16 cellular contexts compared by ENCODE assay signal in the genomic region with DNA sequence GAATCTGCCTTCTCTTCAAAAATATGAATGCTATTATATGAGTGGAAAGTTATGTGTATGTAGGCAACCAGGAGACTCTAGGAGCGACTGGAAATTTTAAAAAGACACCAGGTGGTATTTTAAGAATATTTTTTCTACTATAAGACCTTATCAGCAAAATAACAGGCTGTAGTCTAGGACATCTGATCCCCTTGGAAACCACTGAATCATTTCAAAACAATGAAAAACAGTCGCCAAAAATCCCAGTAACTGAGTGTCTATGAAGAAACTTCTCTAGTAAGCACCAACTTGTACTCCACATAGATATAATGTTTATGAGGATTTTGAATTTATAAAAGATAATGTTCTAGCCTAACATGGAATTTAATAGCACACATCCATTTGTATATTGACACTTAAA.
DNase-seq lines count a peak whose midpoint lies in the region; ATAC-seq and TF ChIP-seq lines count a peak whose summit lies in the region.
"Had no signal": no experiment of that assay in that cellular context is flagged by ENCODE, and none has a peak within 500 bp of the region (broad histone marks: within the 10 kb centered on the region; RNA-seq: fewer than 3 reads in every experiment).

No MANE protein-coding gene starts in this region.

- CTCF ChIA-PET in PC-3 (lab: Charles Lee): no interaction called here

- peaks cover 31% of the 10 kb centered on the region for H3K4me1 ChIP-seq in PC-3 (ENCODE audit: insufficient read depth, low read length)

- H3K27me3 ChIP-seq in PC-3 (ENCODE audit: low read length): no peaks in the 10 kb centered on the region

- H3K36me3 ChIP-seq in PC-3 (ENCODE audit: low read depth, low read length): no peaks in the 10 kb centered on the region

- POLR2A ChIA-PET in PC-3 (lab: Charles Lee; ENCODE audit: unreplicated experiment): no interaction called here

- DNase-seq in EH (ENCODE audit: low read depth) (peak; percentile 70), PC-3 (peak; percentile 65), fibroblast of mammary gland (ENCODE audit: low read depth) (peak; percentile 74), renal cortical epithelial cell (ENCODE audit: low read depth) (peak; percentile 49), T-helper 9 cell (no peak), GF-D8 (lab: John Stamatoyannopoulos, UW) (no peak)
- no peak for DNase-seq in activated T-cell treated with anti-CD3 and anti-CD28 coated beads, Interleukin-2, amount 50 U/mL, for 48 hours
- DNase-seq: activated B cell treated with CpG ODN at 0.5 μM for 24 hours; activated naive CD8-positive, alpha-beta T cell treated with anti-CD3 and anti-CD28 coated beads for 36 hours; CD4-positive, alpha-beta T cell; cortex of kidney; foreskin melanocyte; NCI-H1105 treated with DMSO at 0.1 percent for 48 hours; NCI-H446; OCI-M1 had no signal

- no TSS peak for BruUV-seq in PC-3 (replicated peaks; lab: Mats Ljungman, UMichigan)

- TF ChIP-seq CTCF in PC-3 (conservative IDR thresholded peaks at IDR 0.05; ENCODE audit: low read depth, low read length) (no peak), fibroblast of mammary gland (conservative IDR thresholded peaks at IDR 0.05; ENCODE audit: control insufficient read depth, insufficient read depth, low read depth, low read length) (no peak)

- H3K9me2 ChIP-seq in PC-3 (replicated peaks; ENCODE audit: low read length): no peaks in the 10 kb centered on the region

- no peaks in the 10 kb centered on the region for H3K79me2 ChIP-seq in PC-3 (ENCODE audit: low read length)

- no peak overlapping the region for H2AFZ ChIP-seq in PC-3 (ENCODE audit: low read length)

- no peaks in the 10 kb centered on the region for H4K20me1 ChIP-seq in PC-3 (ENCODE audit: low read length)

- ATAC-seq in PC-3 (no peak), GM21737 (IDR thresholded peaks at IDR 0.05; ENCODE audit: unreplicated experiment) (no peak)

- intact Hi-C loops in PC-3 (cut with micrococcal nuclease): no loop called here

- H3K9me3 ChIP-seq in PC-3 (ENCODE audit: low read length): no peaks in the 10 kb centered on the region

- no peak overlapping the region for H3K4me3 ChIP-seq in PC-3 (ENCODE audit: low read length)
- no peak overlapping the region for H3K4me3 ChIP-seq in fibroblast of mammary gland (ENCODE audit: control insufficient read depth, low read depth, low read length)

- peaks cover 5% of the 10 kb centered on the region for H3F3A ChIP-seq in PC-3 (ENCODE audit: low read length, unreplicated experiment)

- no peak overlapping the region for H3K27ac ChIP-seq in PC-3 (ENCODE audit: low read length)

- no peak overlapping the region for H3K4me2 ChIP-seq in PC-3 (ENCODE audit: low read length)

- no peak overlapping the region for H3K9ac ChIP-seq in PC-3 (ENCODE audit: low read length)

Comparison
In these comparisons a context has a peak if more than half of its experiments do, and no peak if none do; other contexts are left out.
1. DNase-seq: peak in EH (single experiment), PC-3 (single experiment), fibroblast of mammary gland (single experiment) and renal cortical epithelial cell (single experiment); none in T-helper 9 cell (single experiment), activated T-cell treated with anti-CD3 and anti-CD28 coated beads, Interleukin-2, amount 50 U/mL, for 48 hours (0 of 2) and GF-D8 (single experiment).